1 cellular context compared by ENCODE assay signal in genomic region chr3:8520816-8521415, GRCh38.
TF ChIP-seq lines count a peak whose summit lies in the region.

No MANE protein-coding gene starts in this region.

TF ChIP-seq in GM23338, 12 proteins besides CTCF, POLR2A, EP300 and RAD21 (continued from another document):
- TF ChIP-seq ZNF462 (CRISPR knock-in tag; IDR thresholded peaks at IDR 0.05): no peak
- no peak for TF ChIP-seq EZH2 (IDR thresholded peaks at IDR 0.05; ENCODE audit: low read depth, unreplicated experiment)
- no peak for TF ChIP-seq ZNF114 (CRISPR knock-in tag; IDR thresholded peaks at IDR 0.05)
- TF ChIP-seq ZNF331 (CRISPR knock-in tag; IDR thresholded peaks at IDR 0.05; ENCODE audit: low read depth): no peak
- TF ChIP-seq CREB1 (CRISPR knock-in tag; IDR thresholded peaks at IDR 0.05; ENCODE audit: low read depth): no peak
- no peak for TF ChIP-seq NANOG (IDR thresholded peaks at IDR 0.05; ENCODE audit: borderline replicate concordance)
- no peak for TF ChIP-seq ETS1 (IDR thresholded peaks at IDR 0.05)
- no peak for TF ChIP-seq STAT1 (IDR thresholded peaks at IDR 0.05; ENCODE audit: unreplicated experiment)
- no peak for TF ChIP-seq POLR2AphosphoS5 (IDR thresholded peaks at IDR 0.05; ENCODE audit: low read depth)
